Comparison of ENCODE assay signal across 9 cellular contexts in genomic region chr7:74092321-74092963, GRCh38. TPM values are rescaled to one million over a fixed set of nuclear protein-coding genes. Genes with fewer than 3 reads are reported as not detected.
DNase-seq lines count a peak whose midpoint lies in the region; ATAC-seq, FAIRE-seq and TF ChIP-seq lines count a peak whose summit lies in the region.
"Had no signal": no experiment of that assay in that cellular context is flagged by ENCODE, and none has a peak within 500 bp of the region (broad histone marks: within the 10 kb centered on the region; RNA-seq: fewer than 3 reads in every experiment).

No MANE protein-coding gene starts in this region.

- H3K9ac ChIP-seq in liver (ENCODE audit: low read depth in 1 of 2, low read length in 2 of 2) = no peak overlapping the region
- H3K9ac ChIP-seq in HepG2 (ENCODE audit: insufficient read depth, low read depth, low read length) = no peak overlapping the region

- no peaks in the 10 kb centered on the region for H3K27me3 Mint-ChIP-seq in activated B cell treated with CpG ODN at 0.5 μM for 24 hours

- H3K36me3 ChIP-seq in liver (ENCODE audit: control insufficient read depth in 4 of 4, insufficient read depth in 3 of 4, low read depth in 1 of 4, low read length in 3 of 4) (peaks cover 0 to 2% (median 0%) of the 10 kb centered on the region in 4 donors), HepG2 (replicated peaks in 1 of 2; ENCODE audit: control insufficient read depth in 1 of 2, insufficient read depth in 2 of 2, low read length in 2 of 2) (peaks cover 0 to 4% of the 10 kb centered on the region in 2 experiments; a peak in 3 of 5 replicates), left lung (peaks cover 0 to 25% of the 10 kb centered on the region in 2 donors), uterus (no peaks in the 10 kb centered on the region)

- DNase-seq in HepG2 (ENCODE audit: low spot score) = no peak
- DNase-seq in activated B cell treated with CpG ODN at 0.5 μM for 24 hours = no peak
- DNase-seq in left lung = no peak
- DNase-seq in uterus = no peak
- no peak for DNase-seq in stimulated activated CD4-positive, alpha-beta T cell treated with anti-CD3 and anti-CD28 coated beads, Interleukin-1b, Interleukin-23, amount 100 ng/mL, for 48 hours
- DNase-seq in NCI-H748 treated with DMSO at 0.1 percent for 48 hours (lab: John Stamatoyannopoulos, UW) = no peak

- TF ChIP-seq RAD21 in liver (IDR thresholded peaks at IDR 0.05) (no peak), HepG2 (CRISPR knock-in tag; IDR thresholded peaks at IDR 0.05) (no peak)

- H3K9me3 ChIP-seq in liver (ENCODE audit: control insufficient read depth in 4 of 4, low read length in 3 of 4) (no peaks in the 10 kb centered on the region), HepG2 (ENCODE audit: low read length) (no peaks in the 10 kb centered on the region), left lung (no peaks in the 10 kb centered on the region), uterus (no peaks in the 10 kb centered on the region)
- H3K9me3 ChIP-seq: mucosa of descending colon had no signal

- no peak for FAIRE-seq in HepG2 (lab: Jason Lieb, UNC)

- 78% methylated on average over 13 of the region's 13 CpGs for WGBS in liver
- no CpG with 5 or more reads among the region's 13 CpGs for WGBS in HepG2 (ENCODE audit: low lambda C conversion rate)

- no peak for TF ChIP-seq POLR2A in HepG2 (IDR thresholded peaks at IDR 0.05; ENCODE audit: insufficient read depth in 1 of 2, low read depth in 2 of 2, low read length in 2 of 2)
- TF ChIP-seq POLR2A in uterus (IDR thresholded peaks at IDR 0.05) = no peak

- ATAC-seq in HepG2 = no peak; the same call in 2 of the 3 replicates
- ATAC-seq in activated B cell treated with CpG ODN at 0.5 μM for 24 hours (ENCODE audit: low read depth) = no peak
- ATAC-seq in left lung = no peak
- ATAC-seq in GM21526 (IDR thresholded peaks at IDR 0.05; ENCODE audit: low FRiP score, unreplicated experiment) = no peak

- H3K27ac ChIP-seq in liver (ENCODE audit: low read depth in 1 of 2, low read length in 2 of 2) (peak overlapping the region; percentile 9 to 67), HepG2 (ENCODE audit: extremely low read length, insufficient read depth, low read length) (no peak overlapping the region), left lung (peak overlapping the region; percentile 87 to 92), uterus (peak overlapping the region; percentile 32 to 60)

- no peaks in the 10 kb centered on the region for H4K20me1 ChIP-seq in HepG2 (ENCODE audit: insufficient read depth, low read length)

- intact Hi-C loops in HepG2 (cut with micrococcal nuclease; ENCODE audit: unreplicated experiment) (no loop called here), activated B cell treated with CpG ODN at 0.5 μM for 24 hours (cut with micrococcal nuclease) (no loop called here), left lung (cut with DNase I) (no loop called here), uterus (cut with DNase I; ENCODE audit: low total_unique reads) (no loop called here)

- no peaks in the 10 kb centered on the region for H3K79me2 ChIP-seq in HepG2 (ENCODE audit: insufficient read depth, low read length)

- TF ChIP-seq CTCF in liver (IDR thresholded peaks at IDR 0.05; ENCODE audit: low read depth, low read length, missing input control) = no peak
- no peak for TF ChIP-seq CTCF in HepG2 (CRISPR knock-in tag; IDR thresholded peaks at IDR 0.05)
- no peak for TF ChIP-seq CTCF in activated B cell treated with CpG ODN at 0.5 μM for 24 hours (IDR thresholded peaks at IDR 0.05)
- no peak for TF ChIP-seq CTCF in left lung (IDR thresholded peaks at IDR 0.05)
- TF ChIP-seq CTCF in uterus (IDR thresholded peaks at IDR 0.05) = no peak

- H3K27me3 ChIP-seq in liver (ENCODE audit: control insufficient read depth in 4 of 4, insufficient read depth in 4 of 4, low read length in 3 of 4) = no peaks in the 10 kb centered on the region
- H3K27me3 ChIP-seq in HepG2 (ENCODE audit: control insufficient read depth in 1 of 2, insufficient read depth in 2 of 2, low read length in 2 of 2) = no peaks in the 10 kb centered on the region
- no peaks in the 10 kb centered on the region for H3K27me3 ChIP-seq in left lung
- H3K27me3 ChIP-seq in uterus = no peaks in the 10 kb centered on the region

- H3K4me3 ChIP-seq in liver (ENCODE audit: low read depth in 1 of 3, low read length in 3 of 3) (no peak overlapping the region), HepG2 (replicated peaks in 1 of 3; ENCODE audit: insufficient read depth in 1 of 3, low read depth in 2 of 3, low read length in 3 of 3) (no peak overlapping the region), left lung (peak overlapping the region in 1 of 2 donors; percentile 53), uterus (no peak overlapping the region)
- H3K4me3 ChIP-seq: mucosa of descending colon had no signal

- POLR2A ChIA-PET in HepG2 (lab: Yijun Ruan, JAX) = no interaction called here
- POLR2A ChIA-PET in activated B cell treated with CpG ODN at 0.5 μM for 24 hours (lab: Charles Lee) = interaction anchor here (0.5 to 4.2 kb wide), 6 partner anchors 9 to 82 kb away, joined by 4 to 59 read pairs (median 9); partner anchors contain the start of genes EIF4H and LIMK1

- peaks cover 17% of the 10 kb centered on the region for H3K36me3 Mint-ChIP-seq in activated B cell treated with CpG ODN at 0.5 μM for 24 hours (ENCODE audit: low read depth)

- BruUV-seq in HepG2 (replicated peaks; lab: Mats Ljungman, UMichigan) = no TSS peak

- peaks cover 0 to 6% (median 5%) of the 10 kb centered on the region in 4 donors for H3K4me1 ChIP-seq in liver (ENCODE audit: control insufficient read depth in 4 of 4, insufficient read depth in 4 of 4, low read length in 3 of 4)
- H3K4me1 ChIP-seq in HepG2 (ENCODE audit: insufficient read depth, low read length) = no peaks in the 10 kb centered on the region
- H3K4me1 ChIP-seq in left lung = peaks cover 12 to 38% of the 10 kb centered on the region in 2 donors
- peaks cover 0 to 6% of the 10 kb centered on the region in 2 donors for H3K4me1 ChIP-seq in uterus

- in situ Hi-C loops in HepG2 (cut with HindIII; ENCODE audit: extremely low pct_ligation_motif_present, low pct_unique_long_range_greater_than_20kb) = no loop called here

- no peak overlapping the region for H2AFZ ChIP-seq in HepG2 (ENCODE audit: low read length)

- TF ChIP-seq EP300 in HepG2 (IDR thresholded peaks at IDR 0.05; ENCODE audit: low read depth in 2 of 2, low read length in 2 of 2) = no peak
- TF ChIP-seq EP300 in HepG2 (CRISPR knock-in tag; IDR thresholded peaks at IDR 0.05; ENCODE audit: borderline replicate concordance) = no peak

- H3K4me3 Mint-ChIP-seq in activated B cell treated with CpG ODN at 0.5 μM for 24 hours = peak overlapping the region; percentile 90

- H3K4me2 ChIP-seq in HepG2 (ENCODE audit: low read depth, low read length) = no peak overlapping the region

- CTCF ChIA-PET in HepG2 (lab: Yijun Ruan, JAX; ENCODE audit: low intra/inter-chr PET ratio, low total read pairs) (no interaction called here), activated B cell treated with CpG ODN at 0.5 μM for 24 hours (lab: Charles Lee) (interaction anchor here (1.1 kb wide), 1 partner anchor 9 kb away, joined by 3 read pairs; no protein-coding TSS in a partner anchor)

- peaks cover 38% of the 10 kb centered on the region for H3K4me1 Mint-ChIP-seq in activated B cell treated with CpG ODN at 0.5 μM for 24 hours

- no peaks in the 10 kb centered on the region for H3K9me3 Mint-ChIP-seq in activated B cell treated with CpG ODN at 0.5 μM for 24 hours

- peak overlapping the region; percentile 95 for H3K27ac Mint-ChIP-seq in activated B cell treated with CpG ODN at 0.5 μM for 24 hours

TF ChIP-seq in liver, 16 proteins besides CTCF, POLR2A, EP300 and RAD21 (continues in another document):
- TF ChIP-seq ATF3 (IDR thresholded peaks at IDR 0.05) (no peak), FOXA1 (IDR thresholded peaks at IDR 0.05) (no peak)

TF ChIP-seq in HepG2, 621 proteins besides CTCF, POLR2A, EP300 and RAD21 (continues in another document):
- TF ChIP-seq ATF3 (CRISPR knock-in tag; IDR thresholded peaks at IDR 0.05) (no peak), ZNF160 (CRISPR knock-in tag; IDR thresholded peaks at IDR 0.05) (no peak), RXRA (CRISPR knock-in tag; IDR thresholded peaks at IDR 0.05) (no peak), DDIT3 (CRISPR knock-in tag; IDR thresholded peaks at IDR 0.05) (no peak)

RNA-seq across cellular contexts. Expression of gene LIMK1, which starts 8.8 kb away (rescaled TPM):
- total RNA-seq in liver (1 to 10 TPM; 3.6 to 4.1 TPM), HepG2 (2016; rRNA removed; fragmentation: Illumina TruSeq; extraction: Trizol) (8.2 and 8.9 TPM in 2 replicates), activated B cell treated with CpG ODN at 0.5 μM for 24 hours (59.6 and 62.7 TPM in 2 replicates), left lung (10 to 100 TPM; 40.8 to 47.2 TPM), uterus (10 to 100 TPM in 2 of 4 donors, 1 to 10 TPM in 2; 1.8 to 22.4 (median 11.4) TPM)
- polyA plus RNA-seq in liver (1 to 10 TPM in 1 of 2 donors, under 1 TPM in 1; 0.63 to 3.3 TPM), HepG2 (2011; rRNA removed) (18.8 and 22.5 TPM in 2 replicates)
- total RNA-seq in HepG2 (2016; cell fraction: cytosol; rRNA removed; fragmentation: Illumina TruSeq; extraction: Trizol; ENCODE audit: low read depth) = 4.6 and 5.6 TPM in 2 replicates
- 6.7 and 8.6 TPM in 2 replicates for total RNA-seq in HepG2 (2016; cell fraction: insoluble cytoplasmic fraction; rRNA removed; fragmentation: Illumina TruSeq; extraction: Trizol)
- 16.3 and 16.4 TPM in 2 replicates for total RNA-seq in HepG2 (2016; cell fraction: membrane; rRNA removed; fragmentation: Illumina TruSeq; extraction: Trizol)
- 6.6 TPM in 2 replicates for total RNA-seq in HepG2 (2016; cell fraction: nucleus; rRNA removed; fragmentation: Illumina TruSeq; extraction: Trizol)
- polyA plus RNA-seq in HepG2 (2011; cell fraction: cytosol; rRNA removed) = 12.2 and 13.7 TPM in 2 replicates
- polyA plus RNA-seq in HepG2 (2011; cell fraction: nucleus; rRNA removed) = 28.7 and 31.1 TPM in 2 replicates
- polyA plus RNA-seq in HepG2 (2012) = 8.3 and 10.9 TPM in 2 replicates
- 7.5 and 8.7 TPM in 2 replicates for polyA plus RNA-seq in HepG2 (2016; cell fraction: cytosol; fragmentation: Illumina TruSeq; extraction: Trizol; ENCODE audit: low read depth)
- polyA plus RNA-seq in HepG2 (2016; cell fraction: insoluble cytoplasmic fraction; fragmentation: Illumina TruSeq; extraction: Trizol; ENCODE audit: low read depth) = 10.6 and 14.3 TPM in 2 replicates
- polyA plus RNA-seq in HepG2 (2016; cell fraction: membrane; fragmentation: Illumina TruSeq; extraction: Trizol; ENCODE audit: low read depth) = 18.8 and 20.9 TPM in 2 replicates
- polyA plus RNA-seq in HepG2 (2016; cell fraction: nucleus; fragmentation: Illumina TruSeq; extraction: Trizol; ENCODE audit: insufficient read depth, low read depth) = 14.4 and 15.5 TPM in 2 replicates
- polyA minus RNA-seq in HepG2 (2011; rRNA and poly(A)+ RNA removed; ENCODE audit: low replicate concordance) = 36.5 and 57.3 TPM in 2 replicates
- polyA minus RNA-seq in HepG2 (2011; cell fraction: cytosol; rRNA and poly(A)+ RNA removed) = 10.0 and 11.6 TPM in 2 replicates
- polyA minus RNA-seq in HepG2 (2011; cell fraction: nucleus; rRNA and poly(A)+ RNA removed) = 4.1 and 4.8 TPM in 2 replicates
